24 cellular contexts compared by ENCODE assay signal in genomic region chr17:298791-299450, GRCh38.
A peak's percentile ranks its signal among the peaks of the same experiment; 100 is the strongest.
DNase-seq lines count a peak whose midpoint lies in the region; ATAC-seq, FAIRE-seq and TF ChIP-seq lines count a peak whose summit lies in the region.
"Had no signal": no experiment of that assay in that cellular context is flagged by ENCODE, and none has a peak within 500 bp of the region (broad histone marks: within the 10 kb centered on the region; RNA-seq: fewer than 3 reads in every experiment).

No MANE protein-coding gene starts in this region.

- H3K9me3 ChIP-seq in BLaER1, result no peaks in the 10 kb centered on the region
- H3K9me3 ChIP-seq: esophagus squamous epithelium, HAP-1, MG63 had no signal

- peak overlapping the region; percentile 59 for H3K27ac ChIP-seq in BLaER1
- peak overlapping the region; percentile 54 for H3K27ac ChIP-seq in rectal smooth muscle tissue (ENCODE audit: low read depth, low read length)
- H3K27ac ChIP-seq: C4-2B had no signal

- H3K36me3 ChIP-seq in BLaER1, result no peaks in the 10 kb centered on the region
- H3K36me3 ChIP-seq in rectal smooth muscle tissue (ENCODE audit: control insufficient read depth, insufficient read depth, low read length), result no peaks in the 10 kb centered on the region
- H3K36me3 ChIP-seq: HAP-1, MG63 had no signal

- no peak for ATAC-seq in GM19324 (IDR thresholded peaks at IDR 0.05; ENCODE audit: low FRiP score, unreplicated experiment)
- ATAC-seq in HG02973 (IDR thresholded peaks at IDR 0.05; ENCODE audit: unreplicated experiment), result no peak
- ATAC-seq: natural killer cell; stimulated activated naive B cell treated with anti-CD40 and anti-IgM and Interleukin-4, amounts not matched to agents 10 μg/mL and 1 μg/mL and 100 μg/mL, for 72 hours had no signal

- H4K20me1 ChIP-seq in BLaER1, result peaks cover 33% of the 10 kb centered on the region; the same call in 1 of the 2 replicates

- peak overlapping the region; percentile 91 for H3K4me2 ChIP-seq in BLaER1

- H3K4me3 ChIP-seq in BLaER1 (no peak overlapping the region), fibroblast of mammary gland (ENCODE audit: control insufficient read depth, low read depth, low read length) (no peak overlapping the region), rectal smooth muscle tissue (ENCODE audit: low read length) (no peak overlapping the region)
- H3K4me3 ChIP-seq: esophagus squamous epithelium, HAP-1, MG63 had no signal

- peaks cover 78% of the 10 kb centered on the region for H3K4me1 ChIP-seq in BLaER1
- H3K4me1 ChIP-seq in rectal smooth muscle tissue (ENCODE audit: control insufficient read depth, insufficient read depth, low read length), result peaks cover 2% of the 10 kb centered on the region
- H3K4me1 ChIP-seq: HAP-1 had no signal

- H3K27me3 ChIP-seq in BLaER1 (peaks cover 6% of the 10 kb centered on the region; the same call in 1 of the 2 replicates), rectal smooth muscle tissue (ENCODE audit: control insufficient read depth, insufficient read depth, low read length) (no peaks in the 10 kb centered on the region)
- H3K27me3 ChIP-seq: MG63 had no signal

- H3K9ac ChIP-seq in BLaER1, result 0 out of 2 replicates have a peak overlapping the region, but pooled peaks have one; percentile 38
- no peak overlapping the region for H3K9ac ChIP-seq in rectal smooth muscle tissue (ENCODE audit: low read length)

- no peak for TF ChIP-seq CTCF in fibroblast of mammary gland (conservative IDR thresholded peaks at IDR 0.05; ENCODE audit: control insufficient read depth, insufficient read depth, low read depth, low read length)

- DNase-seq in fibroblast of mammary gland (ENCODE audit: low read depth) (peak; percentile 7), left kidney (ENCODE audit: low read depth, low spot score) (peak; percentile 46), urothelium cell line (ENCODE audit: low spot score) (no peak), AG20443 (ENCODE audit: low spot score) (no peak)
- DNase-seq: activated CD4-positive, alpha-beta T cell treated with anti-CD3 and anti-CD28 coated beads, Interleukin-2, amount 10 ng/mL, durations not matched to agents 7 days and 5 days; activated CD8-positive, alpha-beta memory T cell treated with anti-CD3 and anti-CD28 coated beads, Interleukin-2, amount 50 U/mL, for 4 hours; activated effector memory CD4-positive, alpha-beta T cell treated with Interleukin-2 at 50 U/mL for 16 hours; effector CD4-positive, alpha-beta T cell; esophagus squamous epithelium; mesenchymal stem cell; MG63; natural killer cell; NCI-H146; NCI-H774; SIG-M5; stimulated activated naive B cell treated with anti-CD40 and anti-IgM and Interleukin-4, amounts not matched to agents 10 μg/mL and 1 μg/mL and 100 μg/mL, for 72 hours had no signal

- FAIRE-seq in urothelium cell line (lab: Jason Lieb, UNC), result no peak
- FAIRE-seq: A204.1, G401.6 had no signal

Comparison
In these comparisons a context has a peak if more than half of its experiments do, and no peak if none do; other contexts are left out.
1. DNase-seq: peak in fibroblast of mammary gland (single experiment) and left kidney (single experiment); none in urothelium cell line (single experiment) and AG20443 (single experiment).